1 cellular context compared by ENCODE assay signal in the genomic region with DNA sequence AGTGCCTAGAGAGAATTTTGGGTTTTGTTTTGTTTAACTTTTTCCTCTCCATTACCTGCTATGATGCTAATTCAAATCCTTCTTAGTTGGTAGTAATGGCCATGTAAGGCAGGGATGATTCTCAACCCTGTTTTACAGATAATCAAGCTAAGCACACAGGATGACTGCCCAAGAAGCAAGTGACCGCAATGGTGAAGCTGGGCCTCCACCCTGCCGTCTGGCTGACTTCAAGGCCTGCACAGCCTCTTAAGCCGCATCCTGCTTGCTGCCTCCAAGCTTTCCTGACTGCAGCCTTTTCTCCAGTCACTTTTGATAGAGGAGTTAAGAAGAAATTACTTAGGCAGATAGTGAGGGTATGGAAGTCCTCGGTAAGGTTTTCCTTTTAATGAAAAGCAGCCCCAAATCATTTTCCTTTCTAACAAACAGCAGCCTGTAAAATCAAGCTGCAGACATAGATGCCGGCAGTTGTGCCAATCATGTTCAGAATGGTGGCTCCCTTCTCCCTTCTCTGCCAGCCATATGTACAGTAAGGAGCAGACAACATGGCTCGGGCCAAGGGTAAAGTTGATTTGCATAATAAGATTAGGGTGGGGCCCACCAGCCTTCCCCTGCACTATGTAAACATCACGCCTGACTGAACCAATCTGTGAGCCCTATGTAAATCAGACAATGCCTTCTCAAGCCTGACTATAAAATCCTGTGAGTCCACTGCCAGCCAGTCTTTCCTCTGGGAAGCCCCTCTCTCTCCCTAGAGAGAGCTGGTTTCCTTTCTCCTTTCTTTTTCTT.
TF ChIP-seq lines count a peak whose summit lies in the region.

No MANE protein-coding gene starts in this region.

TF ChIP-seq in SK-N-SH, 30 proteins besides CTCF, POLR2A, EP300 and RAD21:
- TF ChIP-seq TCF12 (IDR thresholded peaks at IDR 0.05) (no peak), TEAD4 (IDR thresholded peaks at IDR 0.05; ENCODE audit: borderline replicate concordance, insufficient read depth) (no peak), SIN3A (IDR thresholded peaks at IDR 0.05; ENCODE audit: borderline replicate concordance, low read depth, low read length) (no peak), TAF1 (IDR thresholded peaks at IDR 0.05; ENCODE audit: borderline replicate concordance, low read depth, low read length) (no peak), POLR2AphosphoS5 (IDR thresholded peaks at IDR 0.05; ENCODE audit: low read depth, low read length) (no peak), GATA2 (CRISPR knock-in tag; IDR thresholded peaks at IDR 0.05) (no peak), YY1 (IDR thresholded peaks at IDR 0.05; ENCODE audit: low read depth) (no peak), MXI1 (IDR thresholded peaks at IDR 0.05; ENCODE audit: low read depth, low read length) (no peak), JUND (IDR thresholded peaks at IDR 0.05) (no peak), FOXM1 (IDR thresholded peaks at IDR 0.05; ENCODE audit: low read depth) (no peak), MEF2A (IDR thresholded peaks at IDR 0.05; ENCODE audit: borderline replicate concordance, low read depth) (no peak), FOXJ3 (CRISPR knock-in tag; IDR thresholded peaks at IDR 0.05) (no peak), ELF1 (IDR thresholded peaks at IDR 0.05) (no peak)
- TF ChIP-seq, protein P1, sequence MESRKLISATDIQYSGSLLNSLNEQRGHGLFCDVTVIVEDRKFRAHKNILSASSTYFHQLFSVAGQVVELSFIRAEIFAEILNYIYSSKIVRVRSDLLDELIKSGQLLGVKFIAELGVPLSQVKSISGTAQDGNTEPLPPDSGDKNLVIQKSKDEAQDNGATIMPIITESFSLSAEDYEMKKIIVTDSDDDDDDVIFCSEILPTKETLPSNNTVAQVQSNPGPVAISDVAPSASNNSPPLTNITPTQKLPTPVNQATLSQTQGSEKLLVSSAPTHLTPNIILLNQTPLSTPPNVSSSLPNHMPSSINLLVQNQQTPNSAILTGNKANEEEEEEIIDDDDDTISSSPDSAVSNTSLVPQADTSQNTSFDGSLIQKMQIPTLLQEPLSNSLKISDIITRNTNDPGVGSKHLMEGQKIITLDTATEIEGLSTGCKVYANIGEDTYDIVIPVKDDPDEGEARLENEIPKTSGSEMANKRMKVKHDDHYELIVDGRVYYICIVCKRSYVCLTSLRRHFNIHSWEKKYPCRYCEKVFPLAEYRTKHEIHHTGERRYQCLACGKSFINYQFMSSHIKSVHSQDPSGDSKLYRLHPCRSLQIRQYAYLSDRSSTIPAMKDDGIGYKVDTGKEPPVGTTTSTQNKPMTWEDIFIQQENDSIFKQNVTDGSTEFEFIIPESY (IDR thresholded peaks at IDR 0.05; ENCODE audit: borderline replicate concordance, low read depth), result no peak
- TF ChIP-seq, protein P2, sequence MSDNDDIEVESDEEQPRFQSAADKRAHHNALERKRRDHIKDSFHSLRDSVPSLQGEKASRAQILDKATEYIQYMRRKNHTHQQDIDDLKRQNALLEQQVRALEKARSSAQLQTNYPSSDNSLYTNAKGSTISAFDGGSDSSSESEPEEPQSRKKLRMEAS (IDR thresholded peaks at IDR 0.05; ENCODE audit: low read depth), result no peak
- TF ChIP-seq, protein P3, sequence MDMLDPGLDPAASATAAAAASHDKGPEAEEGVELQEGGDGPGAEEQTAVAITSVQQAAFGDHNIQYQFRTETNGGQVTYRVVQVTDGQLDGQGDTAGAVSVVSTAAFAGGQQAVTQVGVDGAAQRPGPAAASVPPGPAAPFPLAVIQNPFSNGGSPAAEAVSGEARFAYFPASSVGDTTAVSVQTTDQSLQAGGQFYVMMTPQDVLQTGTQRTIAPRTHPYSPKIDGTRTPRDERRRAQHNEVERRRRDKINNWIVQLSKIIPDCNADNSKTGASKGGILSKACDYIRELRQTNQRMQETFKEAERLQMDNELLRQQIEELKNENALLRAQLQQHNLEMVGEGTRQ (IDR thresholded peaks at IDR 0.05; ENCODE audit: borderline replicate concordance, low read depth, low read length), result no peak
